In genomic region chr12:1603621-1604020, GRCh38 we compare ENCODE assay signal across 1 cellular context.
TF ChIP-seq lines count a peak whose summit lies in the region.

No MANE protein-coding gene starts in this region.

TF ChIP-seq in HepG2, 621 proteins besides CTCF, POLR2A, EP300 and RAD21:
- no peak for TF ChIP-seq HCFC1 (IDR thresholded peaks at IDR 0.05; ENCODE audit: low read depth, low read length)
- TF ChIP-seq ZNF30 (CRISPR knock-in tag; IDR thresholded peaks at IDR 0.05) = no peak
- no peak for TF ChIP-seq FOXK2 (IDR thresholded peaks at IDR 0.05)
- no peak for TF ChIP-seq NPAS2 (CRISPR knock-in tag; IDR thresholded peaks at IDR 0.05; ENCODE audit: borderline replicate concordance)
- TF ChIP-seq, protein P1, sequence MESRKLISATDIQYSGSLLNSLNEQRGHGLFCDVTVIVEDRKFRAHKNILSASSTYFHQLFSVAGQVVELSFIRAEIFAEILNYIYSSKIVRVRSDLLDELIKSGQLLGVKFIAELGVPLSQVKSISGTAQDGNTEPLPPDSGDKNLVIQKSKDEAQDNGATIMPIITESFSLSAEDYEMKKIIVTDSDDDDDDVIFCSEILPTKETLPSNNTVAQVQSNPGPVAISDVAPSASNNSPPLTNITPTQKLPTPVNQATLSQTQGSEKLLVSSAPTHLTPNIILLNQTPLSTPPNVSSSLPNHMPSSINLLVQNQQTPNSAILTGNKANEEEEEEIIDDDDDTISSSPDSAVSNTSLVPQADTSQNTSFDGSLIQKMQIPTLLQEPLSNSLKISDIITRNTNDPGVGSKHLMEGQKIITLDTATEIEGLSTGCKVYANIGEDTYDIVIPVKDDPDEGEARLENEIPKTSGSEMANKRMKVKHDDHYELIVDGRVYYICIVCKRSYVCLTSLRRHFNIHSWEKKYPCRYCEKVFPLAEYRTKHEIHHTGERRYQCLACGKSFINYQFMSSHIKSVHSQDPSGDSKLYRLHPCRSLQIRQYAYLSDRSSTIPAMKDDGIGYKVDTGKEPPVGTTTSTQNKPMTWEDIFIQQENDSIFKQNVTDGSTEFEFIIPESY (CRISPR knock-in tag; IDR thresholded peaks at IDR 0.05) = no peak
